ENCODE assay signal across 8 cellular contexts in the genomic region with DNA sequence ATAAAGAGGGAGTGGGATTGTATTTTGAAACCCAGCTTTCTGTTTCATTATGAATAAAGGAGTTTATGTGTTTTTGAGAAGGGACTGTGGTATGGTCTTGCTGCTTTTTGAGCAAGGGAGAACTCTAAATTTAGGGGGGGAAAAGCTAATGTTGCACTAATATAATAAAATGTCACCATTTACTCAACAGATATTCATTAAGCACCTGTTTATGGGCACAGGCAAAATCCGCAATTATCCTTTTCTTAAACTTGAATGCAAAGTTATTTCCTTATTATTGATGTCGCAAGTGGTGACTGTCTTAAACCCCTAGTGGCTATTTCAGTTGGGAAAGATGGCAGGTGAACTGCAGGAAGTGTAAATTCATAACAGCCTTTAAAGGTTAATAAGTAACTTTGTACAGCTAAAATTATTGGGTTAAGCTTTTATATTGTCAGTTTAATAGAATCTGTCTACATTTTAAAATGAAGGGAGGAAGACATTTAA. TPM values are rescaled to one million over a fixed set of nuclear protein-coding genes. Genes with fewer than 3 reads are reported as not detected.
DNase-seq lines count a peak whose midpoint lies in the region; ATAC-seq and TF ChIP-seq lines count a peak whose summit lies in the region.

No MANE protein-coding gene starts in this region.

- peak; percentile 21 for ATAC-seq in HG02588 (IDR thresholded peaks at IDR 0.05; ENCODE audit: unreplicated experiment)
- no peak for ATAC-seq in activated CD4-positive, CD25-positive, alpha-beta regulatory T cell treated with anti-CD3 and anti-CD28 coated beads, Interleukin-2, amount 50 U/mL, for 24 hours

- no peaks in the 10 kb centered on the region for H3K27me3 ChIP-seq in brain microvascular endothelial cell (replicated peaks)

- peaks cover 53% of the 10 kb centered on the region for H3K4me1 Mint-ChIP-seq in activated naive CD4-positive, alpha-beta T cell treated with anti-CD3 and anti-CD28 coated beads, Interleukin-2, amount 50 U/mL, for 24 hours
- H3K4me1 Mint-ChIP-seq in mesothelial cell of epicardium: peaks cover 18% of the 10 kb centered on the region

- H3K9me3 Mint-ChIP-seq in activated naive CD4-positive, alpha-beta T cell treated with anti-CD3 and anti-CD28 coated beads, Interleukin-2, amount 50 U/mL, for 24 hours: no peaks in the 10 kb centered on the region
- no peaks in the 10 kb centered on the region for H3K9me3 Mint-ChIP-seq in mesothelial cell of epicardium

- peak overlapping the region; percentile 99 for H3K27ac Mint-ChIP-seq in activated naive CD4-positive, alpha-beta T cell treated with anti-CD3 and anti-CD28 coated beads, Interleukin-2, amount 50 U/mL, for 24 hours
- H3K27ac Mint-ChIP-seq in mesothelial cell of epicardium: peak overlapping the region; percentile 69

- no peaks in the 10 kb centered on the region for H3K27me3 Mint-ChIP-seq in activated naive CD4-positive, alpha-beta T cell treated with anti-CD3 and anti-CD28 coated beads, Interleukin-2, amount 50 U/mL, for 24 hours
- no peaks in the 10 kb centered on the region for H3K27me3 Mint-ChIP-seq in mesothelial cell of epicardium (ENCODE audit: low read depth)

- peak overlapping the region; percentile 98 for H3K4me3 Mint-ChIP-seq in activated naive CD4-positive, alpha-beta T cell treated with anti-CD3 and anti-CD28 coated beads, Interleukin-2, amount 50 U/mL, for 24 hours
- H3K4me3 Mint-ChIP-seq in mesothelial cell of epicardium: peak overlapping the region; percentile 92

- no peak overlapping the region for H3K27ac ChIP-seq in brain microvascular endothelial cell

- H3K36me3 ChIP-seq in brain microvascular endothelial cell (replicated peaks): no peaks in the 10 kb centered on the region

- peak; percentile 43 for TF ChIP-seq CTCF in brain microvascular endothelial cell (IDR thresholded peaks at IDR 0.05; ENCODE audit: low read depth, low read length, missing control alignments)
- TF ChIP-seq CTCF in mesothelial cell of epicardium (IDR thresholded peaks at IDR 0.05; ENCODE audit: unreplicated experiment): no peak

- H3K36me3 Mint-ChIP-seq in activated naive CD4-positive, alpha-beta T cell treated with anti-CD3 and anti-CD28 coated beads, Interleukin-2, amount 50 U/mL, for 24 hours: peaks cover 12% of the 10 kb centered on the region
- H3K36me3 Mint-ChIP-seq in mesothelial cell of epicardium: no peaks in the 10 kb centered on the region

- H3K4me3 ChIP-seq in brain microvascular endothelial cell (ENCODE audit: low read depth, low read length): peak overlapping the region; percentile 91

- in situ Hi-C loops in brain microvascular endothelial cell (cut with HindIII; ENCODE audit: low pct_ligation_motif_present, low sequenced_read_pairs): no loop called here

- no peak for DNase-seq in activated naive CD4-positive, alpha-beta T cell treated with Interleukin-2 at 50 U/mL for 16 hours
- peak; percentile 11 for DNase-seq in NCI-H2227 (lab: John Stamatoyannopoulos, UW; ENCODE audit: unreplicated experiment)
- no peak for DNase-seq in brain microvascular endothelial cell
- DNase-seq in mesothelial cell of epicardium (ENCODE audit: low spot score in 2 of 2, unreplicated experiment in 2 of 2): no peak
- DNase-seq in activated CD4-positive, alpha-beta T cell treated with anti-CD3 and anti-CD28 coated beads, Interleukin-2, amount 50 U/mL, for 4 hours: no peak

RNA-seq across cellular contexts. Expression of gene CDC42SE2, which starts 1.5 kb away (rescaled TPM):
- 23.6 to 27.5 TPM (median 25.9 TPM) in 3 replicates for total RNA-seq in mesothelial cell of epicardium
